22 cellular contexts compared by ENCODE assay signal in the genomic region with DNA sequence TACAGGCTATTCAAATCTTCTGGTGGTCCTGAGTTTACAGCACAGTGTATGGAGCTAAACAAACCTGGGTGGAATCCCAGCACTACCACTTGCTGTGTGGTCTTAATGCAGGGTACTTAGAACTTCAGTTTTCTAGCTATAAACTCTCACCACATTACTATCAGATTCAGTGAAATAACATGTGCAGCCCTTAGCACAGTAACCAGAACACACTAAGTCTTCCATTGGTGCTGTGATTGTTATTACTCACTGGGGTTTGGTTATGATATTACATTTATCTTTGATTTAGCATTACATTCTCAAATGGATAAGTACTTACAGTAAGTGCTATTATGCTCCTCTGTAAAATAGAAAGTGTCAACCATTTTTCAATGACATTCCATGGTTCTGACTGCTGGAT.
DNase-seq lines count a peak whose midpoint lies in the region; ATAC-seq and TF ChIP-seq lines count a peak whose summit lies in the region.
"Had no signal": no experiment of that assay in that cellular context is flagged by ENCODE, and none has a peak within 500 bp of the region (broad histone marks: within the 10 kb centered on the region; RNA-seq: fewer than 3 reads in every experiment).

No MANE protein-coding gene starts in this region.

- peaks cover 21 to 22% of the 10 kb centered on the region in 2 donors for H3K36me3 Mint-ChIP-seq in activated naive CD4-positive, alpha-beta T cell treated with anti-CD3 and anti-CD28 coated beads, Interleukin-2, amount 50 U/mL, for 72 hours

- peaks cover 12 to 18% of the 10 kb centered on the region in 2 donors for H3K9me3 Mint-ChIP-seq in activated naive CD4-positive, alpha-beta T cell treated with anti-CD3 and anti-CD28 coated beads, Interleukin-2, amount 50 U/mL, for 72 hours

- no peak for DNase-seq in activated CD4-positive, CD25-positive, alpha-beta regulatory T cell (lab: John Stamatoyannopoulos, UW)
- no peak for DNase-seq in activated naive CD4-positive, alpha-beta T cell treated with anti-CD3 and anti-CD28 coated beads, Interleukin-2, amount 50 U/mL, for 72 hours (ENCODE audit: low spot score in 2 of 2)
- no peak for DNase-seq in activated naive CD4-positive, alpha-beta T cell treated with Interleukin-2 at 50 U/mL for 16 hours
- DNase-seq in dorsolateral prefrontal cortex, result no peak
- no peak for DNase-seq in substantia nigra (lab: John Stamatoyannopoulos, UW)
- DNase-seq: CD4-positive, CD25-positive, alpha-beta regulatory T cell; DMS153; DND-41; Karpas-422; NCI-H1092; NCI-H1417 treated with DMSO at 0.1 percent for 48 hours; NCI-H1694 treated with DMSO at 0.1 percent for 48 hours; NCI-H2081; NCI-H2227 treated with DMSO at 0.1 percent for 48 hours; NCI-H526 treated with DMSO at 0.1 percent for 48 hours; PC-9 had no signal

- no peak overlapping the region for H3K4me3 ChIP-seq in dorsolateral prefrontal cortex
- H3K4me3 ChIP-seq: BLaER1, PC-9 had no signal

- ATAC-seq in activated CD4-positive, CD25-positive, alpha-beta regulatory T cell treated with anti-CD3 and anti-CD28 coated beads, Interleukin-2, amount 50 U/mL, for 24 hours, result peak; percentile 44 to 58
- ATAC-seq in activated naive CD4-positive, alpha-beta T cell treated with anti-CD3 and anti-CD28 coated beads, Interleukin-2, amount 50 U/mL, for 72 hours, result peak; percentile 31 to 99
- ATAC-seq in HG02759 (IDR thresholded peaks at IDR 0.05; ENCODE audit: unreplicated experiment), result no peak
- no peak for ATAC-seq in GM21576 (IDR thresholded peaks at IDR 0.05; ENCODE audit: unreplicated experiment)
- ATAC-seq: Right ventricle myocardium inferior had no signal

- no peak for TF ChIP-seq CTCF in dorsolateral prefrontal cortex (IDR thresholded peaks at IDR 0.05 in 54 of 56, conservative IDR thresholded peaks at IDR 0.05 in 2 of 56; ENCODE audit: low read depth in 1 of 56, partially characterized antibody in 56 of 56)

- H3K27me3 ChIP-seq in dorsolateral prefrontal cortex, result no peaks in the 10 kb centered on the region
- H3K27me3 ChIP-seq: BLaER1 had no signal

- H3K27ac ChIP-seq in dorsolateral prefrontal cortex, result peak overlapping the region in 33 of 59 donors; percentile 1 to 77 (median 46)
- peak overlapping the region; percentile 8 for H3K27ac ChIP-seq in substantia nigra (ENCODE audit: low read depth, low read length, poor library complexity, severe bottlenecking)
- H3K27ac ChIP-seq: 22Rv1, BLaER1, PC-9 had no signal

- intact Hi-C loops in dorsolateral prefrontal cortex (cut with DNase I), result no loop called here

- peak overlapping the region in 1 of 2 donors; percentile 63 for H3K27ac Mint-ChIP-seq in activated naive CD4-positive, alpha-beta T cell treated with anti-CD3 and anti-CD28 coated beads, Interleukin-2, amount 50 U/mL, for 72 hours

Comparison
In these comparisons a context has a peak if more than half of its experiments do, and no peak if none do; other contexts are left out.
1. ATAC-seq: peak in activated CD4-positive, CD25-positive, alpha-beta regulatory T cell treated with anti-CD3 and anti-CD28 coated beads, Interleukin-2, amount 50 U/mL, for 24 hours (2 of 2) and activated naive CD4-positive, alpha-beta T cell treated with anti-CD3 and anti-CD28 coated beads, Interleukin-2, amount 50 U/mL, for 72 hours (2 of 2); none in HG02759 (single experiment) and GM21576 (single experiment).